Comparison of ENCODE assay signal across 17 cellular contexts in the genomic region with DNA sequence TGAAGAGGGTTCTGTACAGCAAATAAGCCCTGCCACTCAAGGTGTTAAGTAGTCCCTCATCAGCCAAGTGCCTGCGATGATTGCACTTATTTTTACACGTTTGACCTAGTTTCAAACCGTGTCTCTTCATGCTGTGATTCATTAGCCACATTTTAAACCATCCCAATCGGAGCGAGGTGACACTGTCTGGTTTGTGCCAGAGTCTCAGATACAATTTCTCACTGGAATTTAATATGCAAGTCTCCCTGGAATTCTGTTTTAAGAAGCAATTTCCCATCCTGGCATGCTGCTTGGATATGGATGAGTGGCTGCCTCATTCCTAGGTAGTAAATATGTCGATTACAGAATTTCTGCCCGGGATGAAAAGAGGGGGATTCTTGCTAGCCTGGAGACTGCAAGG. TPM values are rescaled to one million over a fixed set of nuclear protein-coding genes. Genes with fewer than 3 reads are reported as not detected.
A peak's percentile ranks its signal among the peaks of the same experiment; 100 is the strongest.
DNase-seq lines count a peak whose midpoint lies in the region; ATAC-seq, FAIRE-seq and TF ChIP-seq lines count a peak whose summit lies in the region.
"Had no signal": no experiment of that assay in that cellular context is flagged by ENCODE, and none has a peak within 500 bp of the region (broad histone marks: within the 10 kb centered on the region; RNA-seq: fewer than 3 reads in every experiment).

No MANE protein-coding gene starts in this region.

- no peak overlapping the region for H3K4me3 Mint-ChIP-seq in CD8-positive, alpha-beta T cell
- H3K4me3 Mint-ChIP-seq: IgD-negative memory B cell, T-cell had no signal

- H3K36me3 ChIP-seq in CD8-positive, alpha-beta T cell (ENCODE audit: insufficient read depth, low read length), result peaks cover 8% of the 10 kb centered on the region

- in situ Hi-C loops in G401 (cut with HindIII; ENCODE audit: low sequenced_read_pairs), result no loop called here

- DNase-seq in G401 (ENCODE audit: low spot score), result peak; percentile 20
- DNase-seq in RCC 7860 (ENCODE audit: low spot score), result peak; percentile 63
- peak; percentile 19 for DNase-seq in fibroblast of mammary gland (ENCODE audit: low read depth)
- DNase-seq in putamen (ENCODE audit: low spot score), result peak; percentile 23
- DNase-seq in NCI-H774 (lab: John Stamatoyannopoulos, UW), result no peak
- DNase-seq in NCI-H1694 (lab: John Stamatoyannopoulos, UW), result no peak
- DNase-seq in DMS79 (lab: John Stamatoyannopoulos, UW), result no peak
- no peak for DNase-seq in CD8-positive, alpha-beta T cell
- DNase-seq: activated CD4-positive, alpha-beta T cell treated with anti-CD3 and anti-CD28 coated beads, Interleukin-2, amount 50 U/mL, for 1 hour; COR-L47; NCI-H2029 treated with DMSO at 0.1 percent for 48 hours; T-cell; testis had no signal

- no peak overlapping the region for H3K27ac ChIP-seq in CD8-positive, alpha-beta T cell (ENCODE audit: low read depth, low read length)
- H3K27ac ChIP-seq: testis had no signal

- peak; percentile 73 for FAIRE-seq in RCC 7860 (lab: Jason Lieb, UNC)
- FAIRE-seq: bronchial epithelial cell had no signal

- no peak for TF ChIP-seq CTCF in fibroblast of mammary gland (conservative IDR thresholded peaks at IDR 0.05; ENCODE audit: control insufficient read depth, insufficient read depth, low read depth, low read length)
- TF ChIP-seq CTCF in CD8-positive, alpha-beta T cell (IDR thresholded peaks at IDR 0.05), result no peak

- ATAC-seq in CD8-positive, alpha-beta T cell, result no peak
- ATAC-seq: sciatic nerve, T-cell had no signal

- intact Hi-C loops in CD8-positive, alpha-beta T cell (cut with DNase I, micrococcal nuclease), result no loop called here

- no peaks in the 10 kb centered on the region for H3K27me3 Mint-ChIP-seq in CD8-positive, alpha-beta T cell (ENCODE audit: low read depth)
- H3K27me3 Mint-ChIP-seq: IgD-negative memory B cell, T-cell had no signal

- H3K36me3 Mint-ChIP-seq in CD8-positive, alpha-beta T cell, result peaks cover 44% of the 10 kb centered on the region

- CTCF ChIA-PET in CD8-positive, alpha-beta T cell (lab: Charles Lee), result no interaction called here

- no peaks in the 10 kb centered on the region for H3K4me1 ChIP-seq in CD8-positive, alpha-beta T cell (ENCODE audit: insufficient read depth, low read length)
- H3K4me1 ChIP-seq: testis had no signal

- H3K4me3 ChIP-seq in fibroblast of mammary gland (ENCODE audit: control insufficient read depth, low read depth, low read length), result peak overlapping the region; percentile 54
- no peak overlapping the region for H3K4me3 ChIP-seq in CD8-positive, alpha-beta T cell (ENCODE audit: low read depth, low read length)
- H3K4me3 ChIP-seq: testis had no signal

- POLR2A ChIA-PET in CD8-positive, alpha-beta T cell (lab: Charles Lee), result no interaction called here

- no peak overlapping the region for H3K27ac Mint-ChIP-seq in CD8-positive, alpha-beta T cell
- H3K27ac Mint-ChIP-seq: activated T-helper 2 cell treated with anti-CD3 and anti-CD28 coated beads, Interferon-gamma antibody, Interleukin-2, Interleukin-4, amounts not matched to agents 10 μg/mL and 5 μg/mL and 100 μg/mL, durations not matched to agents 14 hours and 24 hours and 36 hours had no signal

- no peaks in the 10 kb centered on the region for H3K9me3 ChIP-seq in CD8-positive, alpha-beta T cell (ENCODE audit: low read length)
- H3K9me3 ChIP-seq: testis had no signal

- H3K27me3 ChIP-seq in CD8-positive, alpha-beta T cell (ENCODE audit: insufficient read depth, low read length), result no peaks in the 10 kb centered on the region
- H3K27me3 ChIP-seq: testis had no signal

- no peaks in the 10 kb centered on the region for H3K9me3 Mint-ChIP-seq in CD8-positive, alpha-beta T cell
- H3K9me3 Mint-ChIP-seq: activated T-helper 2 cell treated with anti-CD3 and anti-CD28 coated beads, Interferon-gamma antibody, Interleukin-2, Interleukin-4, amounts not matched to agents 10 μg/mL and 5 μg/mL and 100 μg/mL, durations not matched to agents 14 hours and 24 hours and 36 hours; IgD-negative memory B cell; T-cell had no signal

- H3K4me1 Mint-ChIP-seq in CD8-positive, alpha-beta T cell (ENCODE audit: low read depth), result no peaks in the 10 kb centered on the region

RNA-seq across cellular contexts. Expression of a gene that starts 1.6 kb away (rescaled TPM):
- total RNA-seq in G401 (2014; rRNA removed; shearing (Covaris generic)), result not detected in 2 replicates
- not detected for total RNA-seq in CD8-positive, alpha-beta T cell
- total RNA-seq: activated T-helper 2 cell treated with anti-CD3 and anti-CD28 coated beads, Interferon-gamma antibody, Interleukin-2, Interleukin-4, amounts not matched to agents 10 μg/mL and 5 μg/mL and 100 μg/mL, durations not matched to agents 14 hours and 24 hours and 36 hours; T-cell had no signal

Comparison
In these comparisons a context has a peak if more than half of its experiments do, and no peak if none do; other contexts are left out.
1. DNase-seq: peak in G401 (single experiment), RCC 7860 (single experiment), fibroblast of mammary gland (single experiment) and putamen (single experiment); none in NCI-H774 (single experiment), NCI-H1694 (single experiment), DMS79 (single experiment) and CD8-positive, alpha-beta T cell (0 of 7).